Comparison of ENCODE assay signal across 1 cellular context in the genomic region with DNA sequence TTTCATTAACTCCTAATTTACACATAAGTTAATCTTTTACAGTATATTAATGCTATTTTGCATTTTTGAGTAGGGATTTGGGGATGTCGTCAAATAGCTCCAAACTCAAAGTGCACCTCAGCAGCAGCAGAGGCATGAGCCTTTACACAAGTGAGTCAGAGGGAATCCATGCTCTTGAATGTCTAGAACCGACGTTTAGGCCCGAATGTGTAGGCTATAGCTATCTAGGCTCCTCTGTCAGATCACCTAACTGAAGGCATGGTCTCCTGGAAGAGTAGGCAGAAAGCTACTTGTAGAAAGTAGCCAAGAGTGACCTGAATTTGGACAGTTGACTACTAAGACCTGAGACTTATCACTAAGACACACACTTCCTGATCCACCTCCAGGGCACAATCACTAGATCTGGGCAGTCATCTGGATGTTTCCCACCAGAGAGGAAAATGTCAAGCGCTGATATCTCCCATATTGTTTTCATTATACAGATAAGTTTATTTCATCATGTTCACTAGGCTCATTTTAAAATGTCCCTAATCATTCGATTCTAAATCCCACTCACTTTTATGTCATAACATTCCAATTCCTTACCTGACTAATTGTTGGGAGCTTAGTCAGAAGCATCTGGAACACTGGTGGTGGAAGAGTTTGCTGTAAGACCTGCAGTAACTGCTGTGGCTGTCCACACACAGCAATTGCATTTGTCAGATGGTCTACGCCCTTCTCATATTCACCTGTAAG.
TF ChIP-seq lines count a peak whose summit lies in the region.

No MANE protein-coding gene starts in this region.

TF ChIP-seq in K562, 482 proteins besides CTCF, POLR2A, EP300 and RAD21 (continued from another document and continues in another):
- peak; percentile 19; a peak in 1 of 4 replicates for TF ChIP-seq MNT (conservative IDR thresholded peaks at IDR 0.05)
- TF ChIP-seq DIDO1 (tag; IDR thresholded peaks at IDR 0.05; ENCODE audit: low read depth) = no peak
- TF ChIP-seq KLF1 (tag; IDR thresholded peaks at IDR 0.05) = 0 out of 2 replicates have a peak, but pooled peaks have one; percentile 56
- peak; percentile 91 for TF ChIP-seq TCF3 (CRISPR knock-in tag; IDR thresholded peaks at IDR 0.05)
- TF ChIP-seq RBBP5 (IDR thresholded peaks at IDR 0.05; ENCODE audit: borderline replicate concordance, insufficient read depth, low read length, poor library complexity, severe bottlenecking) = no peak
- TF ChIP-seq, protein P1, sequence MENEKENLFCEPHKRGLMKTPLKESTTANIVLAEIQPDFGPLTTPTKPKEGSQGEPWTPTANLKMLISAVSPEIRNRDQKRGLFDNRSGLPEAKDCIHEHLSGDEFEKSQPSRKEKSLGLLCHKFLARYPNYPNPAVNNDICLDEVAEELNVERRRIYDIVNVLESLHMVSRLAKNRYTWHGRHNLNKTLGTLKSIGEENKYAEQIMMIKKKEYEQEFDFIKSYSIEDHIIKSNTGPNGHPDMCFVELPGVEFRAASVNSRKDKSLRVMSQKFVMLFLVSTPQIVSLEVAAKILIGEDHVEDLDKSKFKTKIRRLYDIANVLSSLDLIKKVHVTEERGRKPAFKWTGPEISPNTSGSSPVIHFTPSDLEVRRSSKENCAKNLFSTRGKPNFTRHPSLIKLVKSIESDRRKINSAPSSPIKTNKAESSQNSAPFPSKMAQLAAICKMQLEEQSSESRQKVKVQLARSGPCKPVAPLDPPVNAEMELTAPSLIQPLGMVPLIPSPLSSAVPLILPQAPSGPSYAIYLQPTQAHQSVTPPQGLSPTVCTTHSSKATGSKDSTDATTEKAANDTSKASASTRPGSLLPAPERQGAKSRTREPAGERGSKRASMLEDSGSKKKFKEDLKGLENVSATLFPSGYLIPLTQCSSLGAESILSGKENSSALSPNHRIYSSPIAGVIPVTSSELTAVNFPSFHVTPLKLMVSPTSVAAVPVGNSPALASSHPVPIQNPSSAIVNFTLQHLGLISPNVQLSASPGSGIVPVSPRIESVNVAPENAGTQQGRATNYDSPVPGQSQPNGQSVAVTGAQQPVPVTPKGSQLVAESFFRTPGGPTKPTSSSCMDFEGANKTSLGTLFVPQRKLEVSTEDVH (IDR thresholded peaks at IDR 0.05; ENCODE audit: low read depth, partially characterized antibody) = no peak
- no peak for TF ChIP-seq ZNF23 (CRISPR knock-in tag; IDR thresholded peaks at IDR 0.05)
- no peak for TF ChIP-seq ZNF551 (CRISPR knock-in tag; IDR thresholded peaks at IDR 0.05)
- TF ChIP-seq ZNF79 (CRISPR knock-in tag; IDR thresholded peaks at IDR 0.05; ENCODE audit: low read depth) = no peak
- TF ChIP-seq MEIS2 (IDR thresholded peaks at IDR 0.05; ENCODE audit: partially characterized antibody) = peak; percentile 59
- TF ChIP-seq CREM (IDR thresholded peaks at IDR 0.05; ENCODE audit: low read depth) = peak; percentile 12; the same call in 1 of the 2 replicates
- TF ChIP-seq ZNF316 (IDR thresholded peaks at IDR 0.05) = no peak
- TF ChIP-seq NR1H2 (CRISPR knock-in tag; IDR thresholded peaks at IDR 0.05) = no peak
- TF ChIP-seq ZNF407 (IDR thresholded peaks at IDR 0.05; ENCODE audit: low read depth) = no peak
- no peak for TF ChIP-seq PPARD (CRISPR knock-in tag; IDR thresholded peaks at IDR 0.05)
- no peak for TF ChIP-seq E2F5 (CRISPR knock-in tag; IDR thresholded peaks at IDR 0.05)
- no peak for TF ChIP-seq CTCFL (IDR thresholded peaks at IDR 0.05; ENCODE audit: borderline replicate concordance, insufficient read depth, low read depth, low read length, poor library complexity, severe bottlenecking)
- TF ChIP-seq C11orf30 (IDR thresholded peaks at IDR 0.05; ENCODE audit: low read depth) = 0 out of 2 replicates have a peak, but pooled peaks have one; percentile 6
- TF ChIP-seq, protein P2, sequence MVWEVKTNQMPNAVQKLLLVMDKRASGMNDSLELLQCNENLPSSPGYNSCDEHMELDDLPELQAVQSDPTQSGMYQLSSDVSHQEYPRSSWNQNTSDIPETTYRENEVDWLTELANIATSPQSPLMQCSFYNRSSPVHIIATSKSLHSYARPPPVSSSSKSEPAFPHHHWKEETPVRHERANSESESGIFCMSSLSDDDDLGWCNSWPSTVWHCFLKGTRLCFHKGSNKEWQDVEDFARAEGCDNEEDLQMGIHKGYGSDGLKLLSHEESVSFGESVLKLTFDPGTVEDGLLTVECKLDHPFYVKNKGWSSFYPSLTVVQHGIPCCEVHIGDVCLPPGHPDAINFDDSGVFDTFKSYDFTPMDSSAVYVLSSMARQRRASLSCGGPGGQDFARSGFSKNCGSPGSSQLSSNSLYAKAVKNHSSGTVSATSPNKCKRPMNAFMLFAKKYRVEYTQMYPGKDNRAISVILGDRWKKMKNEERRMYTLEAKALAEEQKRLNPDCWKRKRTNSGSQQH (CRISPR knock-in tag; IDR thresholded peaks at IDR 0.05) = no peak
- TF ChIP-seq, protein P3, sequence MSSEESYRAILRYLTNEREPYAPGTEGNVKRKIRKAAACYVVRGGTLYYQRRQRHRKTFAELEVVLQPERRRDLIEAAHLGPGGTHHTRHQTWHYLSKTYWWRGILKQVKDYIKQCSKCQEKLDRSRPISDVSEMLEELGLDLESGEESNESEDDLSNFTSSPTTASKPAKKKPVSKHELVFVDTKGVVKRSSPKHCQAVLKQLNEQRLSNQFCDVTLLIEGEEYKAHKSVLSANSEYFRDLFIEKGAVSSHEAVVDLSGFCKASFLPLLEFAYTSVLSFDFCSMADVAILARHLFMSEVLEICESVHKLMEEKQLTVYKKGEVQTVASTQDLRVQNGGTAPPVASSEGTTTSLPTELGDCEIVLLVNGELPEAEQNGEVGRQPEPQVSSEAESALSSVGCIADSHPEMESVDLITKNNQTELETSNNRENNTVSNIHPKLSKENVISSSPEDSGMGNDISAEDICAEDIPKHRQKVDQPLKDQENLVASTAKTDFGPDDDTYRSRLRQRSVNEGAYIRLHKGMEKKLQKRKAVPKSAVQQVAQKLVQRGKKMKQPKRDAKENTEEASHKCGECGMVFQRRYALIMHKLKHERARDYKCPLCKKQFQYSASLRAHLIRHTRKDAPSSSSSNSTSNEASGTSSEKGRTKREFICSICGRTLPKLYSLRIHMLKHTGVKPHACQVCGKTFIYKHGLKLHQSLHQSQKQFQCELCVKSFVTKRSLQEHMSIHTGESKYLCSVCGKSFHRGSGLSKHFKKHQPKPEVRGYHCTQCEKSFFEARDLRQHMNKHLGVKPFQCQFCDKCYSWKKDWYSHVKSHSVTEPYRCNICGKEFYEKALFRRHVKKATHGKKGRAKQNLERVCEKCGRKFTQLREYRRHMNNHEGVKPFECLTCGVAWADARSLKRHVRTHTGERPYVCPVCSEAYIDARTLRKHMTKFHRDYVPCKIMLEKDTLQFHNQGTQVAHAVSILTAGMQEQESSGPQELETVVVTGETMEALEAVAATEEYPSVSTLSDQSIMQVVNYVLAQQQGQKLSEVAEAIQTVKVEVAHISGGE (CRISPR knock-in tag; IDR thresholded peaks at IDR 0.05) = 0 out of 6 replicates have a peak, but pooled peaks of 1 of the 3 experiments have one; percentile 29
- no peak for TF ChIP-seq DNMT1 (IDR thresholded peaks at IDR 0.05)
- no peak for TF ChIP-seq PHB2 (IDR thresholded peaks at IDR 0.05; ENCODE audit: low read depth)
- TF ChIP-seq HDAC3 (IDR thresholded peaks at IDR 0.05; ENCODE audit: borderline replicate concordance, partially characterized antibody) = peak; percentile 66
- TF ChIP-seq, protein P4, sequence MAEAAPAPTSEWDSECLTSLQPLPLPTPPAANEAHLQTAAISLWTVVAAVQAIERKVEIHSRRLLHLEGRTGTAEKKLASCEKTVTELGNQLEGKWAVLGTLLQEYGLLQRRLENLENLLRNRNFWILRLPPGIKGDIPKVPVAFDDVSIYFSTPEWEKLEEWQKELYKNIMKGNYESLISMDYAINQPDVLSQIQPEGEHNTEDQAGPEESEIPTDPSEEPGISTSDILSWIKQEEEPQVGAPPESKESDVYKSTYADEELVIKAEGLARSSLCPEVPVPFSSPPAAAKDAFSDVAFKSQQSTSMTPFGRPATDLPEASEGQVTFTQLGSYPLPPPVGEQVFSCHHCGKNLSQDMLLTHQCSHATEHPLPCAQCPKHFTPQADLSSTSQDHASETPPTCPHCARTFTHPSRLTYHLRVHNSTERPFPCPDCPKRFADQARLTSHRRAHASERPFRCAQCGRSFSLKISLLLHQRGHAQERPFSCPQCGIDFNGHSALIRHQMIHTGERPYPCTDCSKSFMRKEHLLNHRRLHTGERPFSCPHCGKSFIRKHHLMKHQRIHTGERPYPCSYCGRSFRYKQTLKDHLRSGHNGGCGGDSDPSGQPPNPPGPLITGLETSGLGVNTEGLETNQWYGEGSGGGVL (CRISPR knock-in tag; IDR thresholded peaks at IDR 0.05) = no peak
- TF ChIP-seq IFI16 (CRISPR knock-in tag; IDR thresholded peaks at IDR 0.05) = no peak
- TF ChIP-seq TRIM24 (IDR thresholded peaks at IDR 0.05) = peak; percentile 75 to 86; a peak in 3 of 4 replicates
- TF ChIP-seq ZNF57 (CRISPR knock-in tag; IDR thresholded peaks at IDR 0.05) = no peak
